ENCODE assay signal across 8 cellular contexts in the genomic region with DNA sequence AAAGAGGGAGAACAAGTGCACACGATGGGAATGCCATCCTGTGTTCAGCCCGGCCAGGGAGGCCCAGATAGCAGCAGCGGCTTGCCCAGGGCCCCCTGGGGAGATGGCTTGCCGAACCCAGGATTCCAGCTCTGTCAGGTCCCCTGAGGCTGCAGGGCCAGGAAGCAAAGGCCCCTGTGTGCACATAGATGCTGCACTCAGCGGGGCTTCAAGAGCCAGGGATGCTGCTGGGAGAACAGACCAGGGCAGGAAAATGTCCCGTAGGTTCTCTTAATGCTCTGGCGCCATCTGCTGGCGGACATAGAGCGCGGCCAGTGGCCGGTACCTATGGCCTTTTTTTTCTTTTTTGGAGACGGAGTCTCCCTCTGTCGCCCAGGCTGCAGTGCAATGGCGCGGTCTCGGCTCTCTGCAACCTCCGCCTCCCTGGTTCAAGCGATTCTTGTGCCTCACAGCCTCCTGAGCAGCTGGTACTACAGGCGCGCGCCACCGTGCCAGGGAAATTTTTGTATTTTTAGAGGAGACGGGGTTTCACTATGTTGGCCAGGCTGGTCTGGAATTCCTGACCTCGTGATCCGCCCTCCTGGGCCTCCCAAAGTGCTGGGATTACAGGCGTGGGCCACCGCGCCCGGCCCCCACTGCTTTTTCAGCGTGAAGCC. TPM values are rescaled to one million over a fixed set of nuclear protein-coding genes. Genes with fewer than 3 reads are reported as not detected.
DNase-seq lines count a peak whose midpoint lies in the region; ATAC-seq and FAIRE-seq lines count a peak whose summit lies in the region.

No MANE protein-coding gene starts in this region.

- no peak overlapping the region for H4K91ac ChIP-seq in neuronal stem cell (ENCODE audit: low read depth, low read length, poor library complexity)

- FAIRE-seq in HTR-8/SVneo (lab: Jason Lieb, UNC) = no peak

- H2BK12ac ChIP-seq in neuronal stem cell (ENCODE audit: low read length) = no peak overlapping the region

- no peak overlapping the region for H2AK5ac ChIP-seq in neuronal stem cell (ENCODE audit: low read depth, low read length)

- no peak overlapping the region for H2BK5ac ChIP-seq in neuronal stem cell (ENCODE audit: low read length)

- no peak overlapping the region for H3K4ac ChIP-seq in neuronal stem cell (ENCODE audit: low read length)

- H3K4me1 ChIP-seq in neuronal stem cell (ENCODE audit: control insufficient read depth in 2 of 2, insufficient read depth in 1 of 2, low read depth in 1 of 2, low read length in 2 of 2) = no peaks in the 10 kb centered on the region

- no peak overlapping the region for H2BK120ac ChIP-seq in neuronal stem cell (ENCODE audit: low read depth, low read length)

- no peak overlapping the region for H3K18ac ChIP-seq in neuronal stem cell (ENCODE audit: low read length)

- peak overlapping the region; percentile 80 for H3K23ac ChIP-seq in neuronal stem cell (ENCODE audit: low read depth, low read length, poor library complexity)

- H3K14ac ChIP-seq in neuronal stem cell (ENCODE audit: low read length) = no peak overlapping the region

- H3K36me3 ChIP-seq in neuronal stem cell (replicated peaks in 1 of 2; ENCODE audit: control insufficient read depth in 2 of 2, insufficient read depth in 2 of 2, low read length in 2 of 2) = peaks cover 16 to 64% of the 10 kb centered on the region in 2 donors

- DNase-seq in DMS53 treated with DMSO at 0.1 percent for 48 hours (lab: John Stamatoyannopoulos, UW; ENCODE audit: unreplicated experiment) (peak; percentile 80), HTR-8/SVneo (ENCODE audit: insufficient read length, low spot score) (peak; percentile 81), RPMI7951 (ENCODE audit: low read depth) (peak; percentile 66), fibroblast of the conjunctiva (ENCODE audit: low read depth) (peak; percentile 47), neuronal stem cell (ENCODE audit: low spot score) (peak; percentile 69), substantia nigra (lab: John Stamatoyannopoulos, UW) (peak; percentile 5 to 86 (median 70))
- DNase-seq in activated T-helper 1 cell treated with anti-CD3 and anti-CD28 coated beads, Interleukin-2, amount 50 U/mL, for 16 hours (ENCODE audit: low read depth in 1 of 2, low spot score in 1 of 2) = peak; percentile 47 to 54

- no peak overlapping the region for H2BK15ac ChIP-seq in neuronal stem cell (ENCODE audit: low read length)

- H2AFZ ChIP-seq in neuronal stem cell (ENCODE audit: low read length) = no peak overlapping the region

- H4K8ac ChIP-seq in neuronal stem cell (ENCODE audit: low read depth, low read length) = no peak overlapping the region

- WGBS in neuronal stem cell (ENCODE audit: extremely low coverage in 2 of 2, insufficient read length in 2 of 2, insufficient replicate concordance in 1 of 2), 2 donors = no CpG with 5 or more reads among the region's 30 CpGs

- no peaks in the 10 kb centered on the region for H3K79me1 ChIP-seq in neuronal stem cell (ENCODE audit: low read depth, low read length)

- no peaks in the 10 kb centered on the region for H3K27me3 ChIP-seq in neuronal stem cell (ENCODE audit: control insufficient read depth in 3 of 3, insufficient read depth in 3 of 3, low read depth in 1 of 3, low read length in 3 of 3)

- ATAC-seq in GM21447 (IDR thresholded peaks at IDR 0.05; ENCODE audit: unreplicated experiment) = peak; percentile 92

- peaks cover 2 to 3% of the 10 kb centered on the region in 2 donors for H3K9me3 ChIP-seq in neuronal stem cell (replicated peaks in 1 of 2; ENCODE audit: control insufficient read depth in 2 of 2, insufficient read depth in 1 of 2, low read depth in 1 of 2, low read length in 2 of 2)

- no peak overlapping the region for H3K4me3 ChIP-seq in neuronal stem cell (ENCODE audit: low read length in 2 of 2)

- H3K4me2 ChIP-seq in neuronal stem cell (ENCODE audit: insufficient read depth, low read length, poor library complexity, severe bottlenecking) = no peak overlapping the region

- H3K27ac ChIP-seq in neuronal stem cell (replicated peaks; ENCODE audit: low read length) (no peak overlapping the region), substantia nigra (ENCODE audit: low read depth, low read length, poor library complexity, severe bottlenecking) (peak overlapping the region; percentile 90)

- no peak overlapping the region for H3K9ac ChIP-seq in neuronal stem cell (ENCODE audit: low read depth, low read length, poor library complexity)

RNA-seq across cellular contexts. Expression of gene MED28, which starts 22.4 kb away (rescaled TPM):
- total RNA-seq in RPMI7951 (2014; rRNA removed; shearing (Covaris generic)) = 4.3 and 6.9 TPM in 2 replicates
- 41.3 TPM for polyA plus RNA-seq in neuronal stem cell (2013, experiment 1 of 2)
- 42.4 TPM for polyA plus RNA-seq in neuronal stem cell (2013, experiment 2 of 2)

RNA-seq across cellular contexts. Expression of gene LAP3, which starts 59.8 kb away (rescaled TPM):
- total RNA-seq in RPMI7951 (2014; rRNA removed; shearing (Covaris generic)) = 102 and 115 TPM in 2 replicates
- 18.8 TPM for polyA plus RNA-seq in neuronal stem cell (2013, experiment 1 of 2)
- 20.1 TPM for polyA plus RNA-seq in neuronal stem cell (2013, experiment 2 of 2)
